8 cellular contexts compared by ENCODE assay signal in genomic region chr3:105368575-105369500, GRCh38. TPM values are rescaled to one million over a fixed set of nuclear protein-coding genes. Genes with fewer than 3 reads are reported as not detected.
A peak's percentile ranks its signal among the peaks of the same experiment; 100 is the strongest.
DNase-seq lines count a peak whose midpoint lies in the region; ATAC-seq and TF ChIP-seq lines count a peak whose summit lies in the region.

No MANE protein-coding gene starts in this region.

- DNase-seq in DMS 273 (lab: John Stamatoyannopoulos, UW; ENCODE audit: unreplicated experiment) (peak; percentile 79), Peyer's patch (peak; percentile 73 to 90 (median 74)), fibroblast of villous mesenchyme (ENCODE audit: low read depth) (peak; percentile 59)
- peak; percentile 38 to 55 for DNase-seq in activated T-helper 1 cell treated with anti-CD3 and anti-CD28 coated beads, Interleukin-2, amount 50 U/mL, for 16 hours (ENCODE audit: low read depth in 1 of 2, low spot score in 1 of 2)

- TF ChIP-seq RAD21 in neural cell (conservative IDR thresholded peaks at IDR 0.05) = peak; percentile 7

- H3K27ac ChIP-seq in HUES48 (ENCODE audit: low read depth, low read length) = peak overlapping the region; percentile 57
- H3K27ac ChIP-seq in Peyer's patch = peak overlapping the region; percentile 80 to 94 (median 84)
- H3K27ac ChIP-seq in neural cell (ENCODE audit: low read length) = peak overlapping the region; percentile 36
- H3K27ac ChIP-seq in subcutaneous abdominal adipose tissue (ENCODE audit: low read depth, low read length) = peak overlapping the region; percentile 67

- peak overlapping the region; percentile 76 for H3K4me3 ChIP-seq in HUES48 (ENCODE audit: low read depth, low read length)
- peak overlapping the region; percentile 53 to 76 (median 66) for H3K4me3 ChIP-seq in Peyer's patch
- H3K4me3 ChIP-seq in fibroblast of villous mesenchyme (ENCODE audit: low read depth, low read length) = peak overlapping the region; percentile 88
- peak overlapping the region; percentile 82 for H3K4me3 ChIP-seq in neural cell (ENCODE audit: low read length)
- H3K4me3 ChIP-seq in subcutaneous abdominal adipose tissue (ENCODE audit: low read depth in 1 of 5, low read length in 5 of 5) = peak overlapping the region; percentile 87 to 97 (median 92)

- no peak for TF ChIP-seq EP300 in neural cell (conservative IDR thresholded peaks at IDR 0.05; ENCODE audit: poor library complexity, severe bottlenecking)

- ATAC-seq in GM21423 (IDR thresholded peaks at IDR 0.05; ENCODE audit: unreplicated experiment) = peak; percentile 25

- H3K9ac ChIP-seq in HUES48 (ENCODE audit: low read depth, low read length) (peak overlapping the region; percentile 48), neural cell (ENCODE audit: low read length) (peak overlapping the region; percentile 71), subcutaneous abdominal adipose tissue (ENCODE audit: low read length in 5 of 5) (peak overlapping the region; percentile 69 to 81 (median 77))

- H3K9me3 ChIP-seq in HUES48 (ENCODE audit: control insufficient read depth, insufficient read depth, low read length) = no peaks in the 10 kb centered on the region
- no peaks in the 10 kb centered on the region for H3K9me3 ChIP-seq in Peyer's patch
- no peaks in the 10 kb centered on the region for H3K9me3 ChIP-seq in neural cell (ENCODE audit: low read length)
- H3K9me3 ChIP-seq in subcutaneous abdominal adipose tissue (ENCODE audit: control insufficient read depth in 5 of 5, low read length in 5 of 5) = no peaks in the 10 kb centered on the region

- peak; percentile 41 to 46 for TF ChIP-seq POLR2A in Peyer's patch (IDR thresholded peaks at IDR 0.05)

- H4K20me1 ChIP-seq in neural cell (ENCODE audit: insufficient read depth) = no peaks in the 10 kb centered on the region

- H3K27me3 ChIP-seq in HUES48 (ENCODE audit: control insufficient read depth, insufficient read depth, low read length) (peaks cover 35% of the 10 kb centered on the region), Peyer's patch (no peaks in the 10 kb centered on the region), neural cell (ENCODE audit: insufficient read depth, low read depth, low read length) (peaks cover 4% of the 10 kb centered on the region), subcutaneous abdominal adipose tissue (ENCODE audit: control insufficient read depth in 5 of 5, insufficient read depth in 4 of 5, low read length in 5 of 5) (peaks cover 0 to 2% (median 0%) of the 10 kb centered on the region in 5 donors)

- TF ChIP-seq CTCF in Peyer's patch (IDR thresholded peaks at IDR 0.05) (no peak), fibroblast of villous mesenchyme (IDR thresholded peaks at IDR 0.05; ENCODE audit: insufficient read depth, low read depth, low read length) (no peak), neural cell (IDR thresholded peaks at IDR 0.05; ENCODE audit: poor library complexity, severe bottlenecking) (no peak)

- peak overlapping the region; percentile 29 for H2AFZ ChIP-seq in neural cell (ENCODE audit: low read depth, low read length)

- H3K4me1 ChIP-seq in HUES48 (ENCODE audit: control insufficient read depth, insufficient read depth, low read length) (peaks cover 21% of the 10 kb centered on the region), Peyer's patch (peaks cover 0 to 24% (median 2%) of the 10 kb centered on the region in 4 donors), subcutaneous abdominal adipose tissue (ENCODE audit: control insufficient read depth in 5 of 5, insufficient read depth in 5 of 5, low read length in 5 of 5) (peaks cover 2 to 48% (median 47%) of the 10 kb centered on the region in 5 donors)

- H3K36me3 ChIP-seq in HUES48 (ENCODE audit: control insufficient read depth, insufficient read depth, low read length) = no peaks in the 10 kb centered on the region
- H3K36me3 ChIP-seq in Peyer's patch = no peaks in the 10 kb centered on the region
- H3K36me3 ChIP-seq in neural cell (ENCODE audit: insufficient read depth, low read length) = no peaks in the 10 kb centered on the region
- no peaks in the 10 kb centered on the region for H3K36me3 ChIP-seq in subcutaneous abdominal adipose tissue (ENCODE audit: control insufficient read depth in 5 of 5, insufficient read depth in 5 of 5, low read length in 5 of 5)

- H3K4me2 ChIP-seq in neural cell (ENCODE audit: low read length) = peak overlapping the region; percentile 57

- H3K79me2 ChIP-seq in neural cell (replicated peaks; ENCODE audit: insufficient read depth, low read length) = peaks cover 44% of the 10 kb centered on the region

- peaks cover 5% of the 10 kb centered on the region for H3F3A ChIP-seq in neural cell (ENCODE audit: insufficient read depth, low read length, poor library complexity, severe bottlenecking)

- H3K9me2 ChIP-seq in neural cell (ENCODE audit: insufficient read depth, low read length) = no peaks in the 10 kb centered on the region

TF ChIP-seq in neural cell, 6 proteins besides CTCF, POLR2A, EP300 and RAD21:
- TF ChIP-seq TAF1 (IDR thresholded peaks at IDR 0.05; ENCODE audit: low read depth) (no peak), POLR2AphosphoS5 (IDR thresholded peaks at IDR 0.05) (peak; percentile 18), EZH2 (IDR thresholded peaks at IDR 0.05; ENCODE audit: borderline replicate concordance, insufficient read depth, low read length, poor library complexity, severe bottlenecking) (no peak), MXI1 (conservative IDR thresholded peaks at IDR 0.05; ENCODE audit: poor library complexity, severe bottlenecking) (peak; percentile 40), REST (IDR thresholded peaks at IDR 0.05; ENCODE audit: borderline replicate concordance) (no peak), SMC3 (conservative IDR thresholded peaks at IDR 0.05; ENCODE audit: poor library complexity) (peak; percentile 41)

RNA-seq across cellular contexts. Expression of gene ALCAM, which starts 2.1 kb away (rescaled TPM):
- total RNA-seq in Peyer's patch = 10 to 100 TPM; 18.6 to 43.7 (median 21.2) TPM
- total RNA-seq in fibroblast of villous mesenchyme = 86.3 and 139 TPM in 2 replicates
- polyA plus RNA-seq in neural cell = 85.5 and 94.7 TPM in 2 replicates
- 178 and 221 TPM in 2 replicates for polyA minus RNA-seq in neural cell

Comparison
In these comparisons a context has a peak if more than half of its experiments do, and no peak if none do; other contexts are left out.
1. Peak in every context shown above with its lines: DNase-seq, ATAC-seq, H3K4me3 ChIP-seq and H3K27ac ChIP-seq.